ENCODE assay signal across 1 cellular context in the genomic region with DNA sequence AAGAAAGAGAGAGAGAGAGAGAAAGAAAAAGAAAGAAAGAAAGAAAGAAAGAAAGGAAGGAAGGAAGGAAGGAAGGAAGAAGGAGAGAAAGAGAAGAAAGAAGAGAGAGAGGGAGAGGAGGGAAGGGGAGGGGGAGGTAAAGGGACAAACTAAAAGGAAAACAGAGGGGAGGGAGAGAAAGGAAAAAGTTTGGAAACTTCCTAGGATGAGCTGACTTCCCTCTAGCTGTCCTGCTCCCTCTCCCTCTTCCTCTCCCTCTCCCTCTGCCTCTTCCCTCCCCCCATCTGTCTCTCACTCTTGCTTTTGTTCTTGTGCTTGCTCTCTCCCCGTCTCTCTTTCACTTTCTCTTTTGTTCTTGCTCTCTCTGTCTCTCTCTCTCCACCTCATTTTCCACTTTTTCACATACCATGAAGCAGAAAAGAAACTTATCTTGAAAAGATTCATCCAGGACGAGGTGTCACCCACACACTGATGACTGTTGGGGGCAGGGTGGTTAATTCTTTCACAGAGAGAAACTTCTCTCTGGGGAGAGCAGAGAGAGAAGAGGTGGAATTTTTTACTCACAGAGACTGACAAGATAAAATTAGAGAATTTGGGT.
TF ChIP-seq lines count a peak whose summit lies in the region.

No MANE protein-coding gene starts in this region.

TF ChIP-seq in HEK293, 187 proteins besides CTCF, POLR2A, EP300 and RAD21:
- TF ChIP-seq ZNF677 (tag by site-specific recombination; IDR thresholded peaks at IDR 0.05) (no peak), ZNF366 (tag by site-specific recombination; conservative IDR thresholded peaks at IDR 0.05) (peak; percentile 87), ZNF202 (tag by site-specific recombination; IDR thresholded peaks at IDR 0.05; ENCODE audit: borderline replicate concordance) (0 out of 2 replicates have a peak, but pooled peaks have one; percentile 5), PRDM1 (tag by site-specific recombination; IDR thresholded peaks at IDR 0.05) (peak; percentile 85), ZBTB17 (tag by site-specific recombination; IDR thresholded peaks at IDR 0.05) (peak; percentile 18; the same call in 1 of the 2 replicates), ZNF692 (tag by site-specific recombination; IDR thresholded peaks at IDR 0.05) (no peak), ZNF398 (tag by site-specific recombination; IDR thresholded peaks at IDR 0.05) (peak; percentile 57), ZNF274 (IDR thresholded peaks at IDR 0.05; ENCODE audit: low read length) (no peak), ZNF274 (tag by site-specific recombination; IDR thresholded peaks at IDR 0.05; ENCODE audit: borderline replicate concordance) (no peak), SETDB1 (IDR thresholded peaks at IDR 0.05; ENCODE audit: insufficient read length, low read length) (no peak)
- TF ChIP-seq, protein P1, sequence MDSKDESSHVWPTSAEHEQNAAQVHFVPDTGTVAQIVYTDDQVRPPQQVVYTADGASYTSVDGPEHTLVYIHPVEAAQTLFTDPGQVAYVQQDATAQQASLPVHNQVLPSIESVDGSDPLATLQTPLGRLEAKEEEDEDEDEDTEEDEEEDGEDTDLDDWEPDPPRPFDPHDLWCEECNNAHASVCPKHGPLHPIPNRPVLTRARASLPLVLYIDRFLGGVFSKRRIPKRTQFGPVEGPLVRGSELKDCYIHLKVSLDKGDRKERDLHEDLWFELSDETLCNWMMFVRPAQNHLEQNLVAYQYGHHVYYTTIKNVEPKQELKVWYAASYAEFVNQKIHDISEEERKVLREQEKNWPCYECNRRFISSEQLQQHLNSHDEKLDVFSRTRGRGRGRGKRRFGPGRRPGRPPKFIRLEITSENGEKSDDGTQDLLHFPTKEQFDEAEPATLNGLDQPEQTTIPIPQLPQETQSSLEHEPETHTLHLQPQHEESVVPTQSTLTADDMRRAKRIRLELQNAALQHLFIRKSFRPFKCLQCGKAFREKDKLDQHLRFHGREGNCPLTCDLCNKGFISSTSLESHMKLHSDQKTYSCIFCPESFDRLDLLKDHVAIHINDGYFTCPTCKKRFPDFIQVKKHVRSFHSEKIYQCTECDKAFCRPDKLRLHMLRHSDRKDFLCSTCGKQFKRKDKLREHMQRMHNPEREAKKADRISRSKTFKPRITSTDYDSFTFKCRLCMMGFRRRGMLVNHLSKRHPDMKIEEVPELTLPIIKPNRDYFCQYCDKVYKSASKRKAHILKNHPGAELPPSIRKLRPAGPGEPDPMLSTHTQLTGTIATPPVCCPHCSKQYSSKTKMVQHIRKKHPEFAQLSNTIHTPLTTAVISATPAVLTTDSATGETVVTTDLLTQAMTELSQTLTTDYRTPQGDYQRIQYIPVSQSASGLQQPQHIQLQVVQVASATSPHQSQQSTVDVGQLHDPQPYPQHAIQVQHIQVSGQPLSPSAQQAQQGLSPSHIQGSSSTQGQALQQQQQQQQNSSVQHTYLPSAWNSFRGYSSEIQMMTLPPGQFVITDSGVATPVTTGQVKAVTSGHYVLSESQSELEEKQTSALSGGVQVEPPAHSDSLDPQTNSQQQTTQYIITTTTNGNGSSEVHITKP (tag by site-specific recombination; IDR thresholded peaks at IDR 0.05): peak; percentile 54
